In genomic region chr7:46233585-46234329, GRCh38 we compare ENCODE assay signal across 21 cellular contexts.
DNase-seq lines count a peak whose midpoint lies in the region; ATAC-seq lines count a peak whose summit lies in the region.
"Had no signal": no experiment of that assay in that cellular context is flagged by ENCODE, and none has a peak within 500 bp of the region (broad histone marks: within the 10 kb centered on the region; RNA-seq: fewer than 3 reads in every experiment).

No MANE protein-coding gene starts in this region.

- H3K27ac Mint-ChIP-seq in T-cell: no peak overlapping the region
- H3K27ac Mint-ChIP-seq in activated naive CD8-positive, alpha-beta T cell treated with anti-CD3 and anti-CD28 coated beads for 36 hours: no peak overlapping the region
- H3K27ac Mint-ChIP-seq: activated CD4-positive, alpha-beta T cell treated with anti-CD3 and anti-CD28 coated beads, Interleukin-2, amount 10 ng/mL, durations not matched to agents 7 days and 5 days; effector memory CD8-positive, alpha-beta T cell had no signal

- no peaks in the 10 kb centered on the region for H3K4me1 Mint-ChIP-seq in T-cell
- no peaks in the 10 kb centered on the region for H3K4me1 Mint-ChIP-seq in activated naive CD8-positive, alpha-beta T cell treated with anti-CD3 and anti-CD28 coated beads for 36 hours
- H3K4me1 Mint-ChIP-seq: activated CD4-positive, alpha-beta T cell treated with anti-CD3 and anti-CD28 coated beads, Interleukin-2, amount 10 ng/mL, durations not matched to agents 7 days and 5 days had no signal

- peak; percentile 77 for ATAC-seq in GM18907 (IDR thresholded peaks at IDR 0.05; ENCODE audit: unreplicated experiment)
- ATAC-seq in HG02623 (IDR thresholded peaks at IDR 0.05; ENCODE audit: unreplicated experiment): peak; percentile 76
- peak; percentile 89 for ATAC-seq in HG03565 (IDR thresholded peaks at IDR 0.05; ENCODE audit: unreplicated experiment)
- ATAC-seq in T-cell (replicated peaks in 1 of 4): no peak
- ATAC-seq: A549; effector memory CD8-positive, alpha-beta T cell; lower lobe of right lung had no signal

- H3K27me3 Mint-ChIP-seq in T-cell: peaks cover 2 to 4% of the 10 kb centered on the region in 2 donors
- H3K27me3 Mint-ChIP-seq in activated naive CD8-positive, alpha-beta T cell treated with anti-CD3 and anti-CD28 coated beads for 36 hours: peaks cover 12% of the 10 kb centered on the region
- H3K27me3 Mint-ChIP-seq: activated CD4-positive, alpha-beta T cell treated with anti-CD3 and anti-CD28 coated beads, Interleukin-2, amount 10 ng/mL, durations not matched to agents 7 days and 5 days; effector memory CD8-positive, alpha-beta T cell had no signal

- POLR2A ChIA-PET in T-cell (lab: Charles Lee): no interaction called here

- DNase-seq in EH (ENCODE audit: low read depth) (peak; percentile 69), T-cell (no peak), NCI-H524 (lab: John Stamatoyannopoulos, UW) (no peak), iPS-NIHi7 (ENCODE audit: extremely low spot score) (no peak)
- DNase-seq in activated naive CD8-positive, alpha-beta T cell treated with anti-CD3 and anti-CD28 coated beads for 36 hours: no peak
- DNase-seq: activated CD4-positive, alpha-beta T cell treated with anti-CD3 and anti-CD28 coated beads, Interleukin-2, amount 10 ng/mL, durations not matched to agents 7 days and 5 days; activated naive CD4-positive, alpha-beta T cell; aorta; effector memory CD8-positive, alpha-beta T cell; GDM1; lower lobe of right lung; NCI-H1436 treated with DMSO at 0.1 percent for 48 hours; NCI-H345; NK-92 treated with Interleukin-12 subunit alpha and Interleukin-12 subunit beta, amount 100 ng/mL, for 24 hours; nucleus accumbens; stimulated activated CD4-positive, alpha-beta T cell treated with anti-CD3 and anti-CD28 coated beads, Interleukin-15, amount 100 ng/mL, for 24 hours; stimulated activated naive CD4-positive, alpha-beta T cell had no signal

- H3K4me3 Mint-ChIP-seq in T-cell: no peak overlapping the region
- no peak overlapping the region for H3K4me3 Mint-ChIP-seq in activated naive CD8-positive, alpha-beta T cell treated with anti-CD3 and anti-CD28 coated beads for 36 hours
- H3K4me3 Mint-ChIP-seq: activated CD4-positive, alpha-beta T cell treated with anti-CD3 and anti-CD28 coated beads, Interleukin-2, amount 10 ng/mL, durations not matched to agents 7 days and 5 days; effector memory CD8-positive, alpha-beta T cell had no signal

- H3K36me3 Mint-ChIP-seq in T-cell: no peaks in the 10 kb centered on the region
- H3K36me3 Mint-ChIP-seq in activated naive CD8-positive, alpha-beta T cell treated with anti-CD3 and anti-CD28 coated beads for 36 hours: no peaks in the 10 kb centered on the region

- CTCF ChIA-PET in T-cell (lab: Charles Lee): no interaction called here

- H3K9me3 Mint-ChIP-seq in T-cell: peaks cover 0 to 8% (median 5%) of the 10 kb centered on the region in 3 donors
- H3K9me3 Mint-ChIP-seq in activated naive CD8-positive, alpha-beta T cell treated with anti-CD3 and anti-CD28 coated beads for 36 hours: no peaks in the 10 kb centered on the region
- H3K9me3 Mint-ChIP-seq: activated CD4-positive, alpha-beta T cell treated with anti-CD3 and anti-CD28 coated beads, Interleukin-2, amount 10 ng/mL, durations not matched to agents 7 days and 5 days had no signal

Comparison
In these comparisons a context has a peak if more than half of its experiments do, and no peak if none do; other contexts are left out.
1. ATAC-seq: peak in GM18907 (single experiment), HG02623 (single experiment) and HG03565 (single experiment); none in T-cell (0 of 4).